1 cellular context compared by ENCODE assay signal in genomic region chr10:79024716-79025112, GRCh38.
TF ChIP-seq lines count a peak whose summit lies in the region.

No MANE protein-coding gene starts in this region.

TF ChIP-seq in H1, 55 proteins besides CTCF, POLR2A, EP300 and RAD21:
- no peak for TF ChIP-seq ZNF274 (IDR thresholded peaks at IDR 0.05; ENCODE audit: borderline replicate concordance, extremely low read depth, low read length)
- no peak for TF ChIP-seq POU5F1 (IDR thresholded peaks at IDR 0.05; ENCODE audit: low read depth, low read length)
- no peak for TF ChIP-seq BCL11A (IDR thresholded peaks at IDR 0.05; ENCODE audit: low read depth in 2 of 2, low read length in 2 of 2)
